Comparison of ENCODE assay signal across 1 cellular context in the genomic region with DNA sequence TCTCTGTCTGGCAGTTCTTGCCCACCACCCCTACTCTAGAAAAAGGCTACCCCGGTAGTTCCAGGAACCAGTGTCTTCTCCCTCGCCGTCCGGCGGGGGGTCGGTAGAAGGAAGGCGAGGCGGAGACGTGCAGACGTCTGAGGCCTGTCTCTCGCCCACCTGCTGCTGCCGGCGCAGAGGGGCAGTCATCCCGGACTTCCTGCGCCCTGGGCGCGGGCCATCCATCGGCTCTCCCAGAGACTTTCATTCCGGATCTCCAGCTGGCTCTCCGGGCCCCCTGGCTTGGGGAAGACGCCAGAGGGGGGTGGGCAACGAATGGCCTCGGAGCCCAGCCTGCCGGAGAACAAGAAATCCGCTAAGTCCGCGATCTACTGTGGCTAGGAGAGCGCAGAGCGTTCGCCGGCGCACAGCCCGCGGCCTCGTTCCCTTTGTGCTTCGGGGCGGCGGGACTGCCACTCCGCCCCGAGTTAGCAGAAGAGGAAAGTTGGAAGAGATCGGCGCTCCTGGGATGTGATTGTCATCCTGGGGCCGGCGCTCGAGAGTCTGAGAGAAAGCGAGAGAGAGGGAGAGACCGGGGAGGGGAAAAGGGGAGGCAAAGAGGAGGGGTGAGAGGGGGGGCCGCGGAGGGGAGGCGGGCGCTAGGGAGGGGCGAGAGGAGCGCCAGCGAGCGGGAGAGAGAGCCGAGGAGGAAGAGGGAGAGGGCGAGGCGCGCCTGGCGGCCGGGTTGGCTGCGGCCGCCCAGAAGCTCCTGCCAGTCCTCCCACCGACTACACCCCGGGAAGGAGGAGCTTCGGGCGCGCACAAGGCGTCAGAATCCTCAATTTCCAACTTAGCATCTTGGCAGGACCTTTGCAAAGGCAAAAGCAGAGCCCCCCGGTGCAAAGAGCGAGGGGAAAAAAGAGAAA.
TF ChIP-seq lines count a peak whose summit lies in the region.

TSS of gene IRX5 (plus strand) at position 832 of the 905 bp plus-strand sequence. CDS start 334 bp downstream, outside the sequence.

TF ChIP-seq in HEK293, 187 proteins besides CTCF, POLR2A, EP300 and RAD21 (continued from another document):
- TF ChIP-seq, protein P1, sequence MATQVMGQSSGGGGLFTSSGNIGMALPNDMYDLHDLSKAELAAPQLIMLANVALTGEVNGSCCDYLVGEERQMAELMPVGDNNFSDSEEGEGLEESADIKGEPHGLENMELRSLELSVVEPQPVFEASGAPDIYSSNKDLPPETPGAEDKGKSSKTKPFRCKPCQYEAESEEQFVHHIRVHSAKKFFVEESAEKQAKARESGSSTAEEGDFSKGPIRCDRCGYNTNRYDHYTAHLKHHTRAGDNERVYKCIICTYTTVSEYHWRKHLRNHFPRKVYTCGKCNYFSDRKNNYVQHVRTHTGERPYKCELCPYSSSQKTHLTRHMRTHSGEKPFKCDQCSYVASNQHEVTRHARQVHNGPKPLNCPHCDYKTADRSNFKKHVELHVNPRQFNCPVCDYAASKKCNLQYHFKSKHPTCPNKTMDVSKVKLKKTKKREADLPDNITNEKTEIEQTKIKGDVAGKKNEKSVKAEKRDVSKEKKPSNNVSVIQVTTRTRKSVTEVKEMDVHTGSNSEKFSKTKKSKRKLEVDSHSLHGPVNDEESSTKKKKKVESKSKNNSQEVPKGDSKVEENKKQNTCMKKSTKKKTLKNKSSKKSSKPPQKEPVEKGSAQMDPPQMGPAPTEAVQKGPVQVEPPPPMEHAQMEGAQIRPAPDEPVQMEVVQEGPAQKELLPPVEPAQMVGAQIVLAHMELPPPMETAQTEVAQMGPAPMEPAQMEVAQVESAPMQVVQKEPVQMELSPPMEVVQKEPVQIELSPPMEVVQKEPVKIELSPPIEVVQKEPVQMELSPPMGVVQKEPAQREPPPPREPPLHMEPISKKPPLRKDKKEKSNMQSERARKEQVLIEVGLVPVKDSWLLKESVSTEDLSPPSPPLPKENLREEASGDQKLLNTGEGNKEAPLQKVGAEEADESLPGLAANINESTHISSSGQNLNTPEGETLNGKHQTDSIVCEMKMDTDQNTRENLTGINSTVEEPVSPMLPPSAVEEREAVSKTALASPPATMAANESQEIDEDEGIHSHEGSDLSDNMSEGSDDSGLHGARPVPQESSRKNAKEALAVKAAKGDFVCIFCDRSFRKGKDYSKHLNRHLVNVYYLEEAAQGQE (tag by site-specific recombination; IDR thresholded peaks at IDR 0.05) = no peak
- peak; percentile 35 for TF ChIP-seq EGR2 (tag by site-specific recombination; IDR thresholded peaks at IDR 0.05; ENCODE audit: low read depth)
- TF ChIP-seq KLF9 (tag by site-specific recombination; IDR thresholded peaks at IDR 0.05; ENCODE audit: low read depth) = peak; percentile 37; the same call in 1 of the 2 replicates
- TF ChIP-seq ZIC2 (tag by site-specific recombination; IDR thresholded peaks at IDR 0.05) = peak; percentile 70
- peak; percentile 84 for TF ChIP-seq ZNF596 (tag by site-specific recombination; IDR thresholded peaks at IDR 0.05)
- TF ChIP-seq YY1 (tag by site-specific recombination; IDR thresholded peaks at IDR 0.05) = 0 out of 2 replicates have a peak, but pooled peaks have one; percentile 16
- peak; percentile 94 for TF ChIP-seq SP2 (tag by site-specific recombination; IDR thresholded peaks at IDR 0.05)
- TF ChIP-seq, protein P2, sequence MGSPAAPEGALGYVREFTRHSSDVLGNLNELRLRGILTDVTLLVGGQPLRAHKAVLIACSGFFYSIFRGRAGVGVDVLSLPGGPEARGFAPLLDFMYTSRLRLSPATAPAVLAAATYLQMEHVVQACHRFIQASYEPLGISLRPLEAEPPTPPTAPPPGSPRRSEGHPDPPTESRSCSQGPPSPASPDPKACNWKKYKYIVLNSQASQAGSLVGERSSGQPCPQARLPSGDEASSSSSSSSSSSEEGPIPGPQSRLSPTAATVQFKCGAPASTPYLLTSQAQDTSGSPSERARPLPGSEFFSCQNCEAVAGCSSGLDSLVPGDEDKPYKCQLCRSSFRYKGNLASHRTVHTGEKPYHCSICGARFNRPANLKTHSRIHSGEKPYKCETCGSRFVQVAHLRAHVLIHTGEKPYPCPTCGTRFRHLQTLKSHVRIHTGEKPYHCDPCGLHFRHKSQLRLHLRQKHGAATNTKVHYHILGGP (tag by site-specific recombination; IDR thresholded peaks at IDR 0.05) = no peak
- TF ChIP-seq ZEB2 (tag by site-specific recombination; IDR thresholded peaks at IDR 0.05) = 0 out of 2 replicates have a peak, but pooled peaks have one; percentile 33
- TF ChIP-seq ZFHX2 (tag by site-specific recombination; conservative IDR thresholded peaks at IDR 0.05) = peak; percentile 41; the same call in 1 of the 2 replicates
- TF ChIP-seq ZBTB17 (tag by site-specific recombination; IDR thresholded peaks at IDR 0.05) = peak; percentile 98
- TF ChIP-seq IKZF3 (tag by site-specific recombination; IDR thresholded peaks at IDR 0.05) = peak; percentile 64; the same call in 1 of the 2 replicates
- peak; percentile 72 for TF ChIP-seq KLF1 (tag by site-specific recombination; IDR thresholded peaks at IDR 0.05)
- TF ChIP-seq HIC1 (tag by site-specific recombination; IDR thresholded peaks at IDR 0.05) = peak; percentile 53; the same call in 1 of the 2 replicates
- TF ChIP-seq SP7 (tag by site-specific recombination; IDR thresholded peaks at IDR 0.05) = peak; percentile 38; the same call in 1 of the 2 replicates
- TF ChIP-seq ZNF473 (tag by site-specific recombination; IDR thresholded peaks at IDR 0.05) = no peak
- peak; percentile 90 for TF ChIP-seq SCRT2 (tag by site-specific recombination; IDR thresholded peaks at IDR 0.05)
- 0 out of 2 replicates have a peak, but pooled peaks have one; percentile 13 for TF ChIP-seq ZNF335 (tag by site-specific recombination; conservative IDR thresholded peaks at IDR 0.05)
- peak; percentile 39 for TF ChIP-seq SCRT1 (tag by site-specific recombination; IDR thresholded peaks at IDR 0.05; ENCODE audit: borderline replicate concordance)
- TF ChIP-seq ZNF843 (tag by site-specific recombination; IDR thresholded peaks at IDR 0.05) = no peak
